In the genomic region with DNA sequence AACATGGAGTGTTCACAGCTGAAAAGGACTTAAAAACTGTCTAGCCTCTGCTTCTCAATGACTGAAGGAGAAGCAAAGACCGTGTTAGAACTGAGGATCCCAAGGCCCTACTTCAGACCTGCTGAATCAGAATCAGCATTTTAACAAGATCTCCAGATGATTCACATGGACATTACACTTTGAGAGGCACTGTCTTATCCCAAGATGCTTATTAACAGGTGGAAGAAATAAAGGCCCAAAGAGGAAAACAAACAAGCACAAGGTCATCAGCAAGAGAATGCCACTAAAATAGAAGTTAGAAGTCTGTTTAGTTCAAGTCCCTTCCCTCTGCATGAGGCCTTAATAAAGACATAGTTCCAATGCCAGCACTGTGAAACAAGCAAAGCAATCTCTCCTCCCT, we compare ENCODE assay signal across 17 cellular contexts.
DNase-seq lines count a peak whose midpoint lies in the region; ATAC-seq and TF ChIP-seq lines count a peak whose summit lies in the region.
"Had no signal": no experiment of that assay in that cellular context is flagged by ENCODE, and none has a peak within 500 bp of the region (broad histone marks: within the 10 kb centered on the region; RNA-seq: fewer than 3 reads in every experiment).

No MANE protein-coding gene starts in this region.

- H3K9me3 ChIP-seq in BLaER1 treated with 17β-estradiol and CSF1 and Interleukin-3, amounts not matched to agents 10 nM and 100 nM (replicated peaks in 1 of 11): no peaks in the 10 kb centered on the region; a peak in 2 of 22 replicates
- H3K9me3 ChIP-seq in Karpas-422 (ENCODE audit: low read length): no peaks in the 10 kb centered on the region
- H3K9me3 ChIP-seq in psoas muscle: no peaks in the 10 kb centered on the region
- H3K9me3 ChIP-seq in breast epithelium: no peaks in the 10 kb centered on the region

- H3K27me3 Mint-ChIP-seq in activated naive CD8-positive, alpha-beta T cell treated with anti-CD3 and anti-CD28 coated beads, Interleukin-2, amount 50 U/mL, for 24 hours: no peaks in the 10 kb centered on the region
- H3K27me3 Mint-ChIP-seq: CD4-positive, alpha-beta T cell had no signal

- H3K27me3 ChIP-seq in BLaER1 treated with 17β-estradiol and CSF1 and Interleukin-3, amounts not matched to agents 10 nM and 100 nM: no peaks in the 10 kb centered on the region
- H3K27me3 ChIP-seq in Karpas-422 (ENCODE audit: low read length): no peaks in the 10 kb centered on the region
- H3K27me3 ChIP-seq in psoas muscle (ENCODE audit: insufficient read depth in 3 of 3, low read length in 2 of 3): no peaks in the 10 kb centered on the region
- H3K27me3 ChIP-seq in breast epithelium: no peaks in the 10 kb centered on the region

- H3K4me3 Mint-ChIP-seq in activated naive CD8-positive, alpha-beta T cell treated with anti-CD3 and anti-CD28 coated beads, Interleukin-2, amount 50 U/mL, for 24 hours: no peak overlapping the region
- H3K4me3 Mint-ChIP-seq: CD4-positive, alpha-beta T cell; HFFc6 had no signal

- TF ChIP-seq CTCF in psoas muscle (IDR thresholded peaks at IDR 0.05) (no peak), breast epithelium (IDR thresholded peaks at IDR 0.05) (no peak)

- no peaks in the 10 kb centered on the region for H3K36me3 Mint-ChIP-seq in activated naive CD8-positive, alpha-beta T cell treated with anti-CD3 and anti-CD28 coated beads, Interleukin-2, amount 50 U/mL, for 24 hours (ENCODE audit: low read depth)

- H3K36me3 ChIP-seq in BLaER1 treated with 17β-estradiol and CSF1 and Interleukin-3, amounts not matched to agents 10 nM and 100 nM: no peaks in the 10 kb centered on the region
- H3K36me3 ChIP-seq in Karpas-422 (ENCODE audit: insufficient read depth, low read length): no peaks in the 10 kb centered on the region
- no peaks in the 10 kb centered on the region for H3K36me3 ChIP-seq in psoas muscle (ENCODE audit: insufficient read depth in 1 of 2, low read depth in 1 of 2)
- H3K36me3 ChIP-seq in breast epithelium: no peaks in the 10 kb centered on the region

- ATAC-seq in activated naive CD8-positive, alpha-beta T cell treated with anti-CD3 and anti-CD28 coated beads, Interleukin-2, amount 50 U/mL, for 24 hours: no peak
- ATAC-seq in psoas muscle: no peak
- no peak for ATAC-seq in GM18907 (IDR thresholded peaks at IDR 0.05; ENCODE audit: unreplicated experiment)

- intact Hi-C loops in psoas muscle (cut with DNase I) (no loop called here), breast epithelium (cut with DNase I; ENCODE audit: low total_unique reads) (no loop called here)

- H2AFZ ChIP-seq in Karpas-422 (ENCODE audit: low read length): no peak overlapping the region

- H3K9ac ChIP-seq in BLaER1 treated with 17β-estradiol and CSF1 and Interleukin-3, amounts not matched to agents 10 nM and 100 nM: no peak overlapping the region
- H3K9ac ChIP-seq in Karpas-422 (ENCODE audit: low read length): peak overlapping the region; percentile 84

- H3K9me2 ChIP-seq in Karpas-422 (replicated peaks; ENCODE audit: insufficient read depth, low read length): no peaks in the 10 kb centered on the region

- no peak overlapping the region for H3K4me3 ChIP-seq in BLaER1 treated with 17β-estradiol and CSF1 and Interleukin-3, amounts not matched to agents 10 nM and 100 nM
- H3K4me3 ChIP-seq in Karpas-422 (ENCODE audit: low read length) (0 out of 2 replicates have a peak overlapping the region, but pooled peaks have one; percentile 18), psoas muscle (no peak overlapping the region), breast epithelium (no peak overlapping the region)

- H3K27ac Mint-ChIP-seq in activated naive CD8-positive, alpha-beta T cell treated with anti-CD3 and anti-CD28 coated beads, Interleukin-2, amount 50 U/mL, for 24 hours: peak overlapping the region; percentile 14
- H3K27ac Mint-ChIP-seq: CD4-positive, alpha-beta T cell; HFFc6 had no signal

- no peaks in the 10 kb centered on the region for H4K20me1 ChIP-seq in BLaER1 treated with 17β-estradiol and CSF1 and Interleukin-3, amounts not matched to agents 10 nM and 100 nM
- H4K20me1 ChIP-seq in Karpas-422 (ENCODE audit: insufficient read depth, low read depth, low read length): no peaks in the 10 kb centered on the region

- peaks cover 20 to 30% (median 24%) of the 10 kb centered on the region in 10 experiments for H3K4me1 ChIP-seq in BLaER1 treated with 17β-estradiol and CSF1 and Interleukin-3, amounts not matched to agents 10 nM and 100 nM
- peaks cover 99% of the 10 kb centered on the region for H3K4me1 ChIP-seq in Karpas-422 (ENCODE audit: low read length)
- H3K4me1 ChIP-seq in psoas muscle: peaks cover 21% of the 10 kb centered on the region
- H3K4me1 ChIP-seq in breast epithelium: no peaks in the 10 kb centered on the region

- peak overlapping the region; percentile 60 to 91 (median 81); a peak in 21 of 22 replicates for H3K4me2 ChIP-seq in BLaER1 treated with 17β-estradiol and CSF1 and Interleukin-3, amounts not matched to agents 10 nM and 100 nM
- peak overlapping the region; percentile 62 for H3K4me2 ChIP-seq in Karpas-422 (ENCODE audit: low read depth, low read length, poor library complexity, severe bottlenecking)

- peaks cover 27% of the 10 kb centered on the region for H3K4me1 Mint-ChIP-seq in activated naive CD8-positive, alpha-beta T cell treated with anti-CD3 and anti-CD28 coated beads, Interleukin-2, amount 50 U/mL, for 24 hours

- WGBS in psoas muscle, 3 donors: 86 to 91% (median 90%) methylated on average over 1 of the region's 1 CpG

- peak overlapping the region in 1 of 11 experiments; percentile 71; a peak in 2 of 22 replicates for H3K27ac ChIP-seq in BLaER1 treated with 17β-estradiol and CSF1 and Interleukin-3, amounts not matched to agents 10 nM and 100 nM
- H3K27ac ChIP-seq in Karpas-422 (ENCODE audit: low read length): peak overlapping the region; percentile 97
- peak overlapping the region; percentile 93 for H3K27ac ChIP-seq in psoas muscle
- no peak overlapping the region for H3K27ac ChIP-seq in breast epithelium

- DNase-seq in Karpas-422: peak; percentile 68
- DNase-seq in activated naive CD8-positive, alpha-beta T cell treated with anti-CD3 and anti-CD28 coated beads, Interleukin-2, amount 50 U/mL, for 24 hours: no peak
- no peak for DNase-seq in psoas muscle
- DNase-seq in UCSD-AML1 (lab: John Stamatoyannopoulos, UW; ENCODE audit: unreplicated experiment): no peak
- DNase-seq in breast epithelium (ENCODE audit: low spot score in 2 of 2): no peak
- DNase-seq: ACHN; AML-193; CD4-positive, alpha-beta T cell; HFFc6; MV-4-11; NCI-H1417; NCI-H187 treated with DMSO at 0.1 percent for 48 hours; NCI-H526 treated with DMSO at 0.1 percent for 48 hours; RPMI8226; SIG-M5 had no signal

- H3K79me2 ChIP-seq in Karpas-422 (ENCODE audit: low read length): no peaks in the 10 kb centered on the region

- no peak for TF ChIP-seq POLR2A in breast epithelium (IDR thresholded peaks at IDR 0.05)

- H3K9me3 Mint-ChIP-seq in activated naive CD8-positive, alpha-beta T cell treated with anti-CD3 and anti-CD28 coated beads, Interleukin-2, amount 50 U/mL, for 24 hours: no peaks in the 10 kb centered on the region
- H3K9me3 Mint-ChIP-seq: CD4-positive, alpha-beta T cell; HFFc6 had no signal

Comparison
In these comparisons a context has a peak if more than half of its experiments do, and no peak if none do; other contexts are left out.
1. H3K27ac ChIP-seq: peak in Karpas-422 (single experiment) and psoas muscle (single experiment); none in breast epithelium (0 of 2).